8 cellular contexts compared by ENCODE assay signal in the genomic region with DNA sequence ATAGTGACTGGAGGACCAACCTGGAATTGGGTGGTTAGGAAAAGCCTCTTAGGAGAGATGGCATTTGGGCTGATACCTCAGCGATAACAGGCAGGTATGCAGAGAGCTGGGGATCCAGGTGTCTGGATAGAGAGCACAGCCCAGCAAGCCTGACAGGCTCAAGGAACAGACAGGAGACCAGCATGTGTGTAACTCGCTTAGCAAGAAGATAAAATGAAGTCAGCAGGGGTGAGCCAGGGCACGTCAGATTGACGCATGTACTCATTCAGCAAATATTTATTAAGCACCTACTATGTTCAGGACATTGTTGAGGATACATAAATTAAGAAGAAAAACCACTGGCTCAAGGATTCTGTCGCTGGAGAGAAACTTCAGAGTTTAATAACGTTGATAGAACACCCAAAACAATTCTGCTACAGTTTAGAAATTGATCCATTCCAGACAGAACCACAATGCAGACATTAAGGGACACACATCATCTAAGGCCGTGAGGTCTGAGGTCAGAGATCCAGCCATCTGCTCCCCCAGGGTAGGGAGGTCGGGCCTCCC. TPM values are rescaled to one million over a fixed set of nuclear protein-coding genes. Genes with fewer than 3 reads are reported as not detected.
DNase-seq lines count a peak whose midpoint lies in the region; TF ChIP-seq lines count a peak whose summit lies in the region.

No MANE protein-coding gene starts in this region.

- H3K14ac ChIP-seq in mesenchymal stem cell (ENCODE audit: low read length in 2 of 2), result peak overlapping the region in 1 of 2 experiments; percentile 37

- H2BK12ac ChIP-seq in mesenchymal stem cell (ENCODE audit: low read length in 2 of 2), result no peak overlapping the region

- peak overlapping the region; percentile 80 to 87 for H3K18ac ChIP-seq in mesenchymal stem cell (ENCODE audit: low read depth in 1 of 2, low read length in 2 of 2)

- H3K4ac ChIP-seq in mesenchymal stem cell (ENCODE audit: low read depth in 1 of 2, low read length in 2 of 2), result peak overlapping the region in 1 of 2 experiments; percentile 56

- H3K79me1 ChIP-seq in mesenchymal stem cell (replicated peaks; ENCODE audit: low read length, poor library complexity, severe bottlenecking), result peaks cover 6% of the 10 kb centered on the region

- H3K4me3 ChIP-seq in ACC112 (ENCODE audit: low read depth, low read length) (peak overlapping the region; percentile 92), brain microvascular endothelial cell (ENCODE audit: low read depth, low read length) (peak overlapping the region; percentile 68), mesenchymal stem cell (ENCODE audit: insufficient read depth in 1 of 2, low read depth in 1 of 2, low read length in 2 of 2) (peak overlapping the region; percentile 84 to 86)

- H3K4me1 Mint-ChIP-seq in HFFc6 (ENCODE audit: low read depth), result peaks cover 15% of the 10 kb centered on the region

- H2BK15ac ChIP-seq in mesenchymal stem cell (ENCODE audit: low read depth, poor library complexity, severe bottlenecking), result no peak overlapping the region

- peak overlapping the region; percentile 79 for H3K4me3 Mint-ChIP-seq in HFFc6

- no peak overlapping the region for H3K23ac ChIP-seq in mesenchymal stem cell (ENCODE audit: low read length in 2 of 2)

- H2BK120ac ChIP-seq in mesenchymal stem cell (ENCODE audit: low read depth, low read length), result no peak overlapping the region

- peak overlapping the region; percentile 87 for H3K27ac ChIP-seq in ACC112 (ENCODE audit: low read depth, low read length)
- H3K27ac ChIP-seq in brain microvascular endothelial cell, result peak overlapping the region; percentile 71
- peak overlapping the region; percentile 89 for H3K27ac ChIP-seq in mesenchymal stem cell (ENCODE audit: low read length, poor library complexity, severe bottlenecking)

- no peaks in the 10 kb centered on the region for H3K36me3 ChIP-seq in ACC112 (ENCODE audit: insufficient read depth, low read length)
- H3K36me3 ChIP-seq in brain microvascular endothelial cell (replicated peaks), result no peaks in the 10 kb centered on the region
- H3K36me3 ChIP-seq in mesenchymal stem cell (ENCODE audit: control insufficient read depth in 1 of 2, insufficient read depth in 2 of 2, low read depth in 1 of 2, low read length in 2 of 2), result no peaks in the 10 kb centered on the region

- H3K27me3 ChIP-seq in ACC112 (ENCODE audit: insufficient read depth, low read length) (no peaks in the 10 kb centered on the region), brain microvascular endothelial cell (replicated peaks) (no peaks in the 10 kb centered on the region), mesenchymal stem cell (ENCODE audit: control insufficient read depth in 1 of 2, insufficient read depth in 1 of 2, low read length in 2 of 2) (peaks cover 0 to 8% of the 10 kb centered on the region in 2 experiments)

- H2AFZ ChIP-seq in ACC112 (ENCODE audit: low read length, unreplicated experiment), result peak overlapping the region; percentile 77
- H2AFZ ChIP-seq in mesenchymal stem cell (ENCODE audit: low read depth, low read length), result peak overlapping the region; percentile 59

- H3K9me3 ChIP-seq in mesenchymal stem cell (ENCODE audit: control insufficient read depth, low read length), result no peaks in the 10 kb centered on the region

- peak overlapping the region; percentile 65 for H4K91ac ChIP-seq in mesenchymal stem cell (ENCODE audit: low read length)

- in situ Hi-C loops in brain microvascular endothelial cell (cut with HindIII; ENCODE audit: low pct_ligation_motif_present, low sequenced_read_pairs), result no loop called here

- H3K36me3 Mint-ChIP-seq in HFFc6 (ENCODE audit: low read depth), result no peaks in the 10 kb centered on the region

- peak overlapping the region; percentile 92 for H4K8ac ChIP-seq in mesenchymal stem cell (ENCODE audit: low read length)

- peak overlapping the region; percentile 81 for H3K4me2 ChIP-seq in mesenchymal stem cell (ENCODE audit: low read length, poor library complexity, severe bottlenecking)

- H3K9me3 Mint-ChIP-seq in HFFc6, result peaks cover 15% of the 10 kb centered on the region

- peaks cover 11% of the 10 kb centered on the region for H3K27me3 Mint-ChIP-seq in HFFc6 (ENCODE audit: insufficient read depth)

- H3K4me1 ChIP-seq in ACC112 (ENCODE audit: control insufficient read depth, insufficient read depth, low read length, unreplicated experiment) (peaks cover 19% of the 10 kb centered on the region), mesenchymal stem cell (ENCODE audit: control insufficient read depth, insufficient read depth, low read depth, low read length) (peaks cover 3% of the 10 kb centered on the region)

- peak overlapping the region; percentile 93 for H3K9ac ChIP-seq in mesenchymal stem cell (ENCODE audit: low read length)

- H2BK5ac ChIP-seq in mesenchymal stem cell (ENCODE audit: low read depth, low read length, poor library complexity, severe bottlenecking), result no peak overlapping the region

- peak overlapping the region; percentile 73 for H3K27ac Mint-ChIP-seq in HFFc6

- H3K79me2 ChIP-seq in ACC112 (ENCODE audit: control insufficient read depth, insufficient read depth, low read length, unreplicated experiment), result peaks cover 32% of the 10 kb centered on the region

- no peak for DNase-seq in HFFc6
- DNase-seq in brain microvascular endothelial cell, result peak; percentile 24
- no peak for DNase-seq in mesenchymal stem cell
- no peak for DNase-seq in kidney glomerular epithelial cell (lab: John Stamatoyannopoulos, UW)
- no peak for DNase-seq in OCI-M2 (lab: John Stamatoyannopoulos, UW; ENCODE audit: unreplicated experiment)
- no peak for DNase-seq in T1000 (lab: John Stamatoyannopoulos, UW)
- DNase-seq in NCI-H510A (lab: John Stamatoyannopoulos, UW), result no peak

- H2AK5ac ChIP-seq in mesenchymal stem cell (ENCODE audit: low read length, severe bottlenecking), result no peak overlapping the region

- no peak for TF ChIP-seq CTCF in HFFc6 (IDR thresholded peaks at IDR 0.05)
- no peak for TF ChIP-seq CTCF in brain microvascular endothelial cell (IDR thresholded peaks at IDR 0.05; ENCODE audit: low read depth, low read length, missing control alignments)

- 61% methylated on average over 8 of the region's 8 CpGs for WGBS in mesenchymal stem cell

RNA-seq across cellular contexts. Expression of gene DUSP22, which starts 1.1 kb away (rescaled TPM):
- total RNA-seq in HFFc6 (2021; fragmentation: NEBNext Ultra II Directional; extraction: Animal tissue kit (Norgen Biotek cat#: 25700)), result 10 to 100 TPM in 2 of 6 experiments, 1 to 10 TPM in 4; 6.8 to 11.9 (median 9.2) TPM
- polyA plus RNA-seq in mesenchymal stem cell (2013, experiment 1 of 2), result 27.0 TPM
- 27.3 TPM for polyA plus RNA-seq in mesenchymal stem cell (2013, experiment 2 of 2)
